Comparison of ENCODE assay signal across 7 cellular contexts in genomic region chr7:76608469-76608868, GRCh38. TPM values are rescaled to one million over a fixed set of nuclear protein-coding genes. Genes with fewer than 3 reads are reported as not detected.
DNase-seq lines count a peak whose midpoint lies in the region; ATAC-seq, FAIRE-seq and TF ChIP-seq lines count a peak whose summit lies in the region.
"Not testable (repeated sequence)": the region's sequence is repeated elsewhere in the genome, so short reads cannot be mapped to it uniquely, and the experiment has no call there.

No MANE protein-coding gene starts in this region.

- H3K4me3 ChIP-seq in GM06990 (replicated peaks; ENCODE audit: low read depth, low read length); Panc1 (ENCODE audit: low read depth in 2 of 2, low read length in 2 of 2); K562; spleen: not testable (repeated sequence)

- H3K27ac Mint-ChIP-seq in activated CD4-positive, alpha-beta T cell treated with anti-CD3 and anti-CD28 coated beads, Interleukin-2, amount 10 ng/mL, durations not matched to agents 24 days and 14 days = peak overlapping the region; percentile 53

- in situ Hi-C loops in Panc1 (cut with HindIII; ENCODE audit: low pct_unique_long_range_greater_than_20kb, low sequenced_read_pairs) = not testable (repeated sequence)
- in situ Hi-C loops in K562 (cut with MboI) = loop anchor here (10.0 kb wide), 1 partner anchor 104 kb away; no protein-coding TSS in a partner anchor

- H3K4me3 Mint-ChIP-seq in activated CD4-positive, alpha-beta T cell treated with anti-CD3 and anti-CD28 coated beads, Interleukin-2, amount 10 ng/mL, durations not matched to agents 24 days and 14 days = not testable (repeated sequence)

- not testable (repeated sequence) for TF ChIP-seq CTCF in GM06990 (IDR thresholded peaks at IDR 0.05; ENCODE audit: insufficient read depth, low read length, poor library complexity, severe bottlenecking); Panc1 (IDR thresholded peaks at IDR 0.05); K562 (IDR thresholded peaks at IDR 0.05 in 2 of 3, conservative IDR thresholded peaks at IDR 0.05 in 1 of 3; ENCODE audit: insufficient read depth in 2 of 3, low read depth in 1 of 3, low read length in 3 of 3); spleen (IDR thresholded peaks at IDR 0.05 in 8 of 11, conservative IDR thresholded peaks at IDR 0.05 in 3 of 11)

- peak; percentile 8 for ATAC-seq in Panc1
- not testable (repeated sequence) for ATAC-seq in K562

- BruUV-seq in Panc1 (replicated peaks; lab: Mats Ljungman, UMichigan); K562 (replicated peaks; lab: Mats Ljungman, UMichigan): not testable (repeated sequence)

- CTCF ChIA-PET in Panc1 (lab: Charles Lee); K562 (lab: Yijun Ruan, JAX; ENCODE audit: low intra/inter-chr PET ratio): not testable (repeated sequence)

- POLR2A ChIA-PET in Panc1 (lab: Charles Lee); K562 (lab: Yijun Ruan, JAX): not testable (repeated sequence)

- not testable (repeated sequence) for TF ChIP-seq EP300 in K562 (IDR thresholded peaks at IDR 0.05; ENCODE audit: low read length)

- not testable (repeated sequence) for H3K4me1 Mint-ChIP-seq in activated CD4-positive, alpha-beta T cell treated with anti-CD3 and anti-CD28 coated beads, Interleukin-2, amount 10 ng/mL, durations not matched to agents 24 days and 14 days

- WGBS in K562 (ENCODE audit: insufficient coverage, low coverage, missing lambda C conversion rate) = 75% methylated on average over 6 of the region's 7 CpGs
- WGBS in spleen, 5 donors = 66 to 89% (median 84%) methylated on average over 1 to 7 of the region's 7 CpGs

- DNase-seq in GM06990 (ENCODE audit: extremely low read depth, insufficient read length) (peak; percentile 5), islet precursor cell (peak; percentile 44), spleen (peak; percentile 76)
- not testable (repeated sequence) for DNase-seq in Panc1 (ENCODE audit: low read depth, low spot score); activated CD4-positive, alpha-beta T cell treated with anti-CD3 and anti-CD28 coated beads, Interleukin-2, amount 10 ng/mL, durations not matched to agents 24 days and 14 days; K562 (ENCODE audit: extremely low read depth in 1 of 4, low spot score in 3 of 4)
- DNase-seq in activated T-cell treated with anti-CD3 and anti-CD28 coated beads, Interleukin-2, amount 50 U/mL, for 48 hours = peak; percentile 38 to 39

- not testable (repeated sequence) for H3K36me3 Mint-ChIP-seq in activated CD4-positive, alpha-beta T cell treated with anti-CD3 and anti-CD28 coated beads, Interleukin-2, amount 10 ng/mL, durations not matched to agents 24 days and 14 days (ENCODE audit: low read depth)

- H3K9me3 Mint-ChIP-seq in activated CD4-positive, alpha-beta T cell treated with anti-CD3 and anti-CD28 coated beads, Interleukin-2, amount 10 ng/mL, durations not matched to agents 24 days and 14 days = not testable (repeated sequence)

- not testable (repeated sequence) for H3K9me1 ChIP-seq in K562 (ENCODE audit: control insufficient read depth, insufficient read depth, low read length)

- not testable (repeated sequence) for FAIRE-seq in K562 (lab: Jason Lieb, UNC)

- H3K27ac ChIP-seq in Panc1 (ENCODE audit: low read length); K562 (ENCODE audit: extremely low read depth, low read depth, low read length): not testable (repeated sequence)
- H3K27ac ChIP-seq in spleen = peak overlapping the region in 1 of 8 donors; percentile 30

- 0 out of 4 replicates have a peak overlapping the region, but pooled peaks of 1 of the 2 experiments have one; percentile 74 for H3K9ac ChIP-seq in K562 (ENCODE audit: insufficient read depth in 1 of 2, low read depth in 2 of 2, low read length in 2 of 2)

- H3K4me1 ChIP-seq in Panc1 (ENCODE audit: control insufficient read depth, insufficient read depth, low read length); K562 (replicated peaks in 1 of 2; ENCODE audit: control insufficient read depth in 2 of 2, insufficient read depth in 2 of 2, low read length in 2 of 2): not testable (repeated sequence)
- H3K4me1 ChIP-seq in spleen = peaks cover 0 to 17% (median 2%) of the 10 kb centered on the region in 6 donors

- TF ChIP-seq RAD21 in K562 (CRISPR knock-in tag; conservative IDR thresholded peaks at IDR 0.05 in 1 of 2, IDR thresholded peaks at IDR 0.05 in 1 of 2) = not testable (repeated sequence)

- not testable (repeated sequence) for H3K9me3 ChIP-seq in Panc1 (ENCODE audit: control insufficient read depth, insufficient read depth, low read depth, low read length); K562 (replicated peaks; ENCODE audit: control insufficient read depth, insufficient read depth, low read depth, low read length); spleen

- not testable (repeated sequence) for TF ChIP-seq POLR2A in K562 (conservative IDR thresholded peaks at IDR 0.05); spleen (IDR thresholded peaks at IDR 0.05)

- H3K79me2 ChIP-seq in K562 (ENCODE audit: control insufficient read depth, insufficient read depth, low read length) = peaks cover 18% of the 10 kb centered on the region

- H3K4me2 ChIP-seq in K562 (ENCODE audit: insufficient read depth, low read length) = not testable (repeated sequence)

- not testable (repeated sequence) for H2AFZ ChIP-seq in K562 (ENCODE audit: low read depth, low read length)

- not testable (repeated sequence) for H3K27me3 Mint-ChIP-seq in activated CD4-positive, alpha-beta T cell treated with anti-CD3 and anti-CD28 coated beads, Interleukin-2, amount 10 ng/mL, durations not matched to agents 24 days and 14 days

- not testable (repeated sequence) for H4K20me1 ChIP-seq in K562 (replicated peaks; ENCODE audit: control insufficient read depth, insufficient read depth, low read length)

- intact Hi-C loops in Panc1 (cut with micrococcal nuclease; ENCODE audit: unreplicated experiment); activated CD4-positive, alpha-beta T cell treated with anti-CD3 and anti-CD28 coated beads, Interleukin-2, amount 10 ng/mL, durations not matched to agents 24 days and 14 days (cut with micrococcal nuclease); K562 (cut with micrococcal nuclease); spleen (cut with DNase I; ENCODE audit: low total_unique reads): not testable (repeated sequence)

- not testable (repeated sequence) for H3K36me3 ChIP-seq in GM06990 (ENCODE audit: control insufficient read depth, insufficient read depth, low read length); Panc1 (ENCODE audit: control insufficient read depth, insufficient read depth, low read length)
- H3K36me3 ChIP-seq in K562 (ENCODE audit: control insufficient read depth, insufficient read depth, low read length) (peaks cover 12% of the 10 kb centered on the region; the same call in 2 of the 3 replicates), spleen (peaks cover 0 to 12% (median 0%) of the 10 kb centered on the region in 6 donors)

- H3K27me3 ChIP-seq in GM06990 (replicated peaks; ENCODE audit: control insufficient read depth, insufficient read depth, low read length); Panc1 (ENCODE audit: control insufficient read depth, insufficient read depth, low read length); K562 (ENCODE audit: control insufficient read depth in 2 of 2, insufficient read depth in 2 of 2, low read length in 2 of 2); spleen (replicated peaks in 1 of 7): not testable (repeated sequence)

TF ChIP-seq in K562, 482 proteins besides CTCF, POLR2A, EP300 and RAD21:
- 0 out of 2 replicates have a peak, but pooled peaks have one; percentile 24 for TF ChIP-seq POLR2G (IDR thresholded peaks at IDR 0.05; ENCODE audit: low read depth, low read length)
TF ChIP-seq in K562: peak in this region for 1; not testable (repeated sequence) for 481.

RNA-seq across cellular contexts. Expression of gene POMZP3, which starts 18.6 kb away (rescaled TPM):
- 21.8 TPM for total RNA-seq in Panc1 (2021; ENCODE audit: unreplicated experiment)
- polyA plus RNA-seq in Panc1 (2012; ENCODE audit: insufficient read length) = 26.1 TPM
- total RNA-seq in activated CD4-positive, alpha-beta T cell treated with anti-CD3 and anti-CD28 coated beads, Interleukin-2, amount 10 ng/mL, durations not matched to agents 24 days and 14 days = 6.9 and 10.1 TPM in 2 replicates
- 14.2 and 28.7 TPM in 2 replicates for total RNA-seq in K562 (2011; cell fraction: chromatin; rRNA removed; ENCODE audit: low replicate concordance)
- 21.8 and 25.5 TPM in 2 replicates for total RNA-seq in K562 (2011; cell fraction: nucleolus; rRNA removed)
- 19.4 and 23.0 TPM in 2 replicates for total RNA-seq in K562 (2011; cell fraction: nucleoplasm; rRNA removed)
- 5.4 and 5.7 TPM in 2 replicates for total RNA-seq in K562 (2014; rRNA removed)
- total RNA-seq in K562 (2014; rRNA removed; fragmentation: Illumina TruSeq; extraction: Trizol) = 3.8 and 4.5 TPM in 2 replicates
- 4.0 and 4.9 TPM in 2 replicates for total RNA-seq in K562 (2015; rRNA removed; fragmentation: Illumina TruSeq; extraction: Trizol)
- total RNA-seq in K562 (2021) = 13.4 and 15.8 TPM in 2 replicates
- 3.7 and 6.4 TPM in 2 replicates for polyA plus RNA-seq in K562 (2011; rRNA removed)
- 4.4 and 6.1 TPM in 2 replicates for polyA plus RNA-seq in K562 (2011; cell fraction: cytosol; rRNA removed)
- polyA plus RNA-seq in K562 (2011; cell fraction: nucleus; rRNA removed) = 4.6 and 9.7 TPM in 2 replicates
- polyA plus RNA-seq in K562 (2012) = 9.8 and 16.9 TPM in 2 replicates
- polyA plus RNA-seq in K562 (2014; fragmentation: Illumina TruSeq; extraction: Trizol) = 8.2 and 8.8 TPM in 2 replicates
- polyA plus RNA-seq in K562 (2014; fragmentation: Nextera tagmentation; extraction: Ambion mirVana) = 1 to 10 TPM; 2.3 to 3.2 TPM
- polyA plus RNA-seq in K562 (2014; rRNA removed) = 4.6 and 7.6 TPM in 2 replicates
- 4.8 and 6.7 TPM in 2 replicates for polyA minus RNA-seq in K562 (2011; rRNA and poly(A)+ RNA removed)
- polyA minus RNA-seq in K562 (2011; cell fraction: cytosol; rRNA and poly(A)+ RNA removed) = 3.9 and 7.2 TPM in 2 replicates
- polyA minus RNA-seq in K562 (2011; cell fraction: nucleus; rRNA and poly(A)+ RNA removed) = 7.7 and 10.9 TPM in 2 replicates
- total RNA-seq in spleen = 10 to 100 TPM in 4 of 7 donors, 1 to 10 TPM in 3; 3.5 to 14.9 (median 10.1) TPM
- polyA plus RNA-seq in spleen = 10 to 100 TPM in 2 of 3 donors, 1 to 10 TPM in 1; 7.9 to 12.9 (median 11.4) TPM
